ENCODE assay signal across 29 cellular contexts in the genomic region with DNA sequence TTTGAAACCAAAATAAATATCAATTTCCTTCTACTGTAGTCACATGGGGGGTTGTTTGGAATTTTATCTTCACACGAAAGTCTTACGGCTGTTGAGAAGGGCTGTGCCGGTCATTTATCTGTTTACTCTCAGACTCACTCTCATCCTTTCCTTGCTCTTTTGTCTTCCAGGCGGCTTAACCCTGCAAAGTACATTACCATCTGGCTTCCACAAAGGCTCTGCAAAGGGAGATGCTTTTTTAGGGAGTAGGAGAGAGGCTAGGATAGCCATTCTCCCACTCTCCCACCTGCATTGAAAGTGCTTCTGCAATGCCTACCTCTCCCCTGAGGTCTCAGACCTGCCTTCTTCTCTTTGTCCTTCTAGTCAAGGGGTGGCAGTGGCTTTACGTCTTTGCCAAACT.
DNase-seq lines count a peak whose midpoint lies in the region; ATAC-seq, FAIRE-seq and TF ChIP-seq lines count a peak whose summit lies in the region.
"Had no signal": no experiment of that assay in that cellular context is flagged by ENCODE, and none has a peak within 500 bp of the region (broad histone marks: within the 10 kb centered on the region; RNA-seq: fewer than 3 reads in every experiment).

No MANE protein-coding gene starts in this region.

- H3K4me3 Mint-ChIP-seq in activated CD4-positive, alpha-beta memory T cell treated with anti-CD3 and anti-CD28 coated beads for 36 hours, result no peak overlapping the region
- H3K4me3 Mint-ChIP-seq: activated T-helper 17 cell treated with anti-CD3 and anti-CD28 coated beads, Interleukin-2, amount 50 U/mL, for 72 hours; stimulated activated memory B cell treated with anti-CD40 and anti-IgM and Interleukin-4, amounts not matched to agents 10 μg/mL and 1 μg/mL and 100 μg/mL, for 72 hours; T-cell had no signal

- no peak overlapping the region for H3K4ac ChIP-seq in mesendoderm (ENCODE audit: low read depth, low read length)

- FAIRE-seq in D721Med (lab: Jason Lieb, UNC), result peak; percentile 79
- FAIRE-seq: bronchial epithelial cell, GM18507 had no signal

- no peak overlapping the region for H3K18ac ChIP-seq in mesendoderm (ENCODE audit: low read length)

- H3K79me2 ChIP-seq in mesendoderm (ENCODE audit: control insufficient read depth, insufficient read depth, low read length), result no peaks in the 10 kb centered on the region

- no peak overlapping the region for H2BK120ac ChIP-seq in mesendoderm (ENCODE audit: low read depth, low read length)

- H3K4me1 Mint-ChIP-seq in activated CD4-positive, alpha-beta memory T cell treated with anti-CD3 and anti-CD28 coated beads for 36 hours (ENCODE audit: low read depth), result no peaks in the 10 kb centered on the region
- H3K4me1 Mint-ChIP-seq: activated T-helper 17 cell treated with anti-CD3 and anti-CD28 coated beads, Interleukin-2, amount 50 U/mL, for 72 hours; stimulated activated memory B cell treated with anti-CD40 and anti-IgM and Interleukin-4, amounts not matched to agents 10 μg/mL and 1 μg/mL and 100 μg/mL, for 72 hours; T-cell had no signal

- H3K9me3 ChIP-seq in WERI-Rb-1 (ENCODE audit: severe bottlenecking), result no peaks in the 10 kb centered on the region
- H3K9me3 ChIP-seq: colonic mucosa, lower lobe of right lung, prostate gland, sigmoid colon, SJSA1 had no signal

- no peak for DNase-seq in D721Med (ENCODE audit: insufficient read length, low spot score)
- DNase-seq in NCI-H187 treated with DMSO at 0.1 percent for 48 hours (lab: John Stamatoyannopoulos, UW), result peak; percentile 28
- DNase-seq in WERI-Rb-1, result peak; percentile 39
- peak; percentile 23 for DNase-seq in mesendoderm
- DNase-seq in activated CD4-positive, alpha-beta memory T cell treated with anti-CD3 and anti-CD28 coated beads for 36 hours, result no peak
- DNase-seq in 8988T, result no peak
- DNase-seq: activated CD4-positive, alpha-beta T cell treated with anti-CD3 and anti-CD28 coated beads, Interleukin-2, amount 50 U/mL, for 4 hours; activated CD8-positive, alpha-beta memory T cell treated with anti-CD3 and anti-CD28 coated beads, Interleukin-2, amount 50 U/mL, for 4 hours; activated naive CD4-positive, alpha-beta T cell treated with anti-CD3 and anti-CD28 coated beads, Interleukin-2, amount 50 U/mL, for 16 hours; amygdala; colonic mucosa; DMS79 treated with DMSO at 0.1 percent for 48 hours; effector CD8-positive, alpha-beta T cell; lower lobe of right lung; NCI-H1694 treated with DMSO at 0.1 percent for 48 hours; NCI-H446 treated with DMSO at 0.1 percent for 48 hours; sigmoid colon; stimulated activated CD4-positive, alpha-beta T cell treated with anti-CD3 and anti-CD28 coated beads, Interleukin-4, amount 100 ng/mL, for 4 hours; substantia nigra; T-cell had no signal

- H2BK15ac ChIP-seq in mesendoderm (replicated peaks; ENCODE audit: low read depth), result no peak overlapping the region

- H3K4me2 ChIP-seq in mesendoderm (ENCODE audit: low read length), result no peak overlapping the region

- H4K5ac ChIP-seq in mesendoderm (ENCODE audit: low read length), result no peak overlapping the region

- H3K36me3 Mint-ChIP-seq in activated CD4-positive, alpha-beta memory T cell treated with anti-CD3 and anti-CD28 coated beads for 36 hours, result no peaks in the 10 kb centered on the region
- H3K36me3 Mint-ChIP-seq: stimulated activated memory B cell treated with anti-CD40 and anti-IgM and Interleukin-4, amounts not matched to agents 10 μg/mL and 1 μg/mL and 100 μg/mL, for 72 hours; T-cell; type B pancreatic cell had no signal

- no peaks in the 10 kb centered on the region for H3K4me1 ChIP-seq in mesendoderm (ENCODE audit: control insufficient read depth, low read depth, low read length)
- H3K4me1 ChIP-seq: colonic mucosa, lower lobe of right lung, prostate gland, SJSA1 had no signal

- H2BK5ac ChIP-seq in mesendoderm (ENCODE audit: low read length), result no peak overlapping the region

- intact Hi-C loops in activated CD4-positive, alpha-beta memory T cell treated with anti-CD3 and anti-CD28 coated beads for 36 hours (cut with micrococcal nuclease), result no loop called here

- H3K4me3 ChIP-seq in WERI-Rb-1 (ENCODE audit: low read depth, low read length) (no peak overlapping the region), mesendoderm (ENCODE audit: low read length) (no peak overlapping the region)
- H3K4me3 ChIP-seq: colonic mucosa, lower lobe of right lung, prostate gland, sigmoid colon, SJSA1 had no signal

- no peak overlapping the region for H3K9ac ChIP-seq in mesendoderm (ENCODE audit: low read length)

- WGBS in mesendoderm (ENCODE audit: extremely low coverage, insufficient coverage, low lambda C conversion rate), result no CpG with 5 or more reads among the region's 5 CpGs

- TF ChIP-seq CTCF in D721Med (IDR thresholded peaks at IDR 0.05; ENCODE audit: insufficient read depth, missing control alignments), result no peak
- TF ChIP-seq CTCF in WERI-Rb-1 (IDR thresholded peaks at IDR 0.05; ENCODE audit: low read depth, low read length), result no peak

- CTCF ChIA-PET in activated CD4-positive, alpha-beta memory T cell treated with anti-CD3 and anti-CD28 coated beads for 36 hours (lab: Charles Lee), result no interaction called here

- ATAC-seq in HG03571 (IDR thresholded peaks at IDR 0.05; ENCODE audit: unreplicated experiment), result no peak
- no peak for ATAC-seq in HG03095 (IDR thresholded peaks at IDR 0.05; ENCODE audit: unreplicated experiment)
- ATAC-seq: activated T-helper 17 cell treated with anti-CD3 and anti-CD28 coated beads, Interleukin-2, amount 50 U/mL, for 72 hours; lower lobe of right lung; stimulated activated memory B cell treated with anti-CD40 and anti-IgM and Interleukin-4, amounts not matched to agents 10 μg/mL and 1 μg/mL and 100 μg/mL, for 72 hours; T-cell had no signal

- H4K8ac ChIP-seq in mesendoderm (ENCODE audit: low read depth, low read length), result no peak overlapping the region

- H3K27me3 ChIP-seq in WERI-Rb-1 (ENCODE audit: insufficient read depth, low read depth, severe bottlenecking) (no peaks in the 10 kb centered on the region), mesendoderm (ENCODE audit: insufficient read depth, low read length, poor library complexity) (no peaks in the 10 kb centered on the region)
- H3K27me3 ChIP-seq: colonic mucosa, sigmoid colon, SJSA1 had no signal

- H3K56ac ChIP-seq in mesendoderm (ENCODE audit: low read length), result no peak overlapping the region

- H2AK5ac ChIP-seq in mesendoderm (ENCODE audit: low read length), result no peak overlapping the region

- no peak overlapping the region for H3K23ac ChIP-seq in mesendoderm (ENCODE audit: low read length)

- H3K36me3 ChIP-seq in WERI-Rb-1 (no peaks in the 10 kb centered on the region), mesendoderm (ENCODE audit: control insufficient read depth, insufficient read depth, low read length) (no peaks in the 10 kb centered on the region)
- H3K36me3 ChIP-seq: colonic mucosa, lower lobe of right lung, prostate gland, sigmoid colon, SJSA1 had no signal

- no peaks in the 10 kb centered on the region for H3K9me3 Mint-ChIP-seq in activated CD4-positive, alpha-beta memory T cell treated with anti-CD3 and anti-CD28 coated beads for 36 hours
- H3K9me3 Mint-ChIP-seq: activated T-helper 17 cell treated with anti-CD3 and anti-CD28 coated beads, Interleukin-2, amount 50 U/mL, for 72 hours; stimulated activated memory B cell treated with anti-CD40 and anti-IgM and Interleukin-4, amounts not matched to agents 10 μg/mL and 1 μg/mL and 100 μg/mL, for 72 hours; type B pancreatic cell had no signal

- POLR2A ChIA-PET in activated CD4-positive, alpha-beta memory T cell treated with anti-CD3 and anti-CD28 coated beads for 36 hours (lab: Charles Lee), result no interaction called here

- no peaks in the 10 kb centered on the region for H3K79me1 ChIP-seq in mesendoderm (ENCODE audit: low read length)

- H3K27ac Mint-ChIP-seq in activated CD4-positive, alpha-beta memory T cell treated with anti-CD3 and anti-CD28 coated beads for 36 hours, result no peak overlapping the region
- H3K27ac Mint-ChIP-seq: activated T-helper 17 cell treated with anti-CD3 and anti-CD28 coated beads, Interleukin-2, amount 50 U/mL, for 72 hours; stimulated activated memory B cell treated with anti-CD40 and anti-IgM and Interleukin-4, amounts not matched to agents 10 μg/mL and 1 μg/mL and 100 μg/mL, for 72 hours; T-cell; type B pancreatic cell had no signal

- H3K27ac ChIP-seq in WERI-Rb-1, result 0 out of 2 replicates have a peak overlapping the region, but pooled peaks have one; percentile 3
- no peak overlapping the region for H3K27ac ChIP-seq in mesendoderm (ENCODE audit: low read depth, low read length)
- H3K27ac ChIP-seq: colonic mucosa, lower lobe of right lung, prostate gland, SJSA1 had no signal

- H3K27me3 Mint-ChIP-seq in activated CD4-positive, alpha-beta memory T cell treated with anti-CD3 and anti-CD28 coated beads for 36 hours, result no peaks in the 10 kb centered on the region
- H3K27me3 Mint-ChIP-seq: activated T-helper 17 cell treated with anti-CD3 and anti-CD28 coated beads, Interleukin-2, amount 50 U/mL, for 72 hours; stimulated activated memory B cell treated with anti-CD40 and anti-IgM and Interleukin-4, amounts not matched to agents 10 μg/mL and 1 μg/mL and 100 μg/mL, for 72 hours; T-cell; type B pancreatic cell had no signal

Comparison
In these comparisons a context has a peak if more than half of its experiments do, and no peak if none do; other contexts are left out.
1. DNase-seq: peak in NCI-H187 treated with DMSO at 0.1 percent for 48 hours (single experiment), WERI-Rb-1 (single experiment) and mesendoderm (single experiment); none in D721Med (single experiment), activated CD4-positive, alpha-beta memory T cell treated with anti-CD3 and anti-CD28 coated beads for 36 hours (single experiment) and 8988T (single experiment).